Comparison of ENCODE assay signal across 11 cellular contexts in genomic region chr10:124105594-124105993, GRCh38. TPM values are rescaled to one million over a fixed set of nuclear protein-coding genes. Genes with fewer than 3 reads are reported as not detected.
DNase-seq lines count a peak whose midpoint lies in the region; ATAC-seq and TF ChIP-seq lines count a peak whose summit lies in the region.
"Had no signal": no experiment of that assay in that cellular context is flagged by ENCODE, and none has a peak within 500 bp of the region (broad histone marks: within the 10 kb centered on the region; RNA-seq: fewer than 3 reads in every experiment).

No MANE protein-coding gene starts in this region.

- DNase-seq in MM.1S (peak; percentile 73), mammary epithelial cell (peak; percentile 26), medulla oblongata (ENCODE audit: extremely low spot score) (peak; percentile 15), tibial artery (no peak), NCI-H2107 (lab: John Stamatoyannopoulos, UW) (no peak), NCI-H2227 (lab: John Stamatoyannopoulos, UW; ENCODE audit: unreplicated experiment) (no peak)
- DNase-seq: NCI-H526 treated with DMSO at 0.1 percent for 48 hours, SW 1271 had no signal

- WGBS in mammary epithelial cell (ENCODE audit: low coverage, missing lambda C conversion rate): 19% methylated on average over 5 of the region's 5 CpGs

- H3K27ac ChIP-seq in MM.1S (ENCODE audit: low read length) (peak overlapping the region; percentile 98), mammary epithelial cell (ENCODE audit: insufficient read depth, low read depth, low read length) (peak overlapping the region; percentile 65), tibial artery (peak overlapping the region; percentile 66 to 68)

- H3F3A ChIP-seq in MM.1S (ENCODE audit: insufficient read depth, low read length): peaks cover 26% of the 10 kb centered on the region

- no peaks in the 10 kb centered on the region for H3K9me2 ChIP-seq in MM.1S (replicated peaks; ENCODE audit: insufficient read depth, low read length)

- peaks cover 18% of the 10 kb centered on the region for H3K79me2 ChIP-seq in MM.1S (ENCODE audit: low read length)
- no peaks in the 10 kb centered on the region for H3K79me2 ChIP-seq in mammary epithelial cell (ENCODE audit: insufficient read depth, low read length)

- CTCF ChIA-PET in mammary epithelial cell (lab: Charles Lee; ENCODE audit: low non-redundant PET): no interaction called here

- no TSS peak for BruUV-seq in mammary epithelial cell (replicated peaks; lab: Mats Ljungman, UMichigan)

- in situ Hi-C loops in mammary epithelial cell (cut with MboI; ENCODE audit: low sequenced_read_pairs in 2 of 2): no loop called here

- H3K9me3 ChIP-seq in MM.1S (replicated peaks; ENCODE audit: insufficient read depth, low read length) (no peaks in the 10 kb centered on the region), mammary epithelial cell (replicated peaks; ENCODE audit: insufficient read depth, low read length) (no peaks in the 10 kb centered on the region), tibial artery (no peaks in the 10 kb centered on the region)

- no peaks in the 10 kb centered on the region for H3K27me3 ChIP-seq in MM.1S (replicated peaks; ENCODE audit: insufficient read depth, low read length)
- no peaks in the 10 kb centered on the region for H3K27me3 ChIP-seq in mammary epithelial cell (ENCODE audit: insufficient read depth, low read length)
- no peaks in the 10 kb centered on the region for H3K27me3 ChIP-seq in tibial artery

- no peak for ATAC-seq in HG03469 (IDR thresholded peaks at IDR 0.05; ENCODE audit: unreplicated experiment)
- ATAC-seq in GM21447 (IDR thresholded peaks at IDR 0.05; ENCODE audit: unreplicated experiment): no peak

- H4K20me1 ChIP-seq in MM.1S (ENCODE audit: insufficient read depth, low read length) (no peaks in the 10 kb centered on the region), mammary epithelial cell (ENCODE audit: insufficient read depth, low read length) (no peaks in the 10 kb centered on the region)

- TF ChIP-seq CTCF in MM.1S (IDR thresholded peaks at IDR 0.05; ENCODE audit: low read length) (no peak), mammary epithelial cell (conservative IDR thresholded peaks at IDR 0.05 in 1 of 2, IDR thresholded peaks at IDR 0.05 in 1 of 2; ENCODE audit: extremely low read depth in 1 of 2, insufficient read depth in 1 of 2, low read depth in 1 of 2, low read length in 2 of 2) (no peak), tibial artery (IDR thresholded peaks at IDR 0.05) (no peak)

- H3K4me2 ChIP-seq in MM.1S (ENCODE audit: low read depth, low read length): peak overlapping the region; percentile 96
- H3K4me2 ChIP-seq in mammary epithelial cell (ENCODE audit: insufficient read depth, low read depth, low read length): peak overlapping the region; percentile 77

- H3K36me3 ChIP-seq in MM.1S (replicated peaks; ENCODE audit: insufficient read depth, low read length) (no peaks in the 10 kb centered on the region), mammary epithelial cell (ENCODE audit: insufficient read depth, low read length) (no peaks in the 10 kb centered on the region), tibial artery (no peaks in the 10 kb centered on the region)

- intact Hi-C loops in mammary epithelial cell (cut with micrococcal nuclease): no loop called here
- intact Hi-C loops in tibial artery (cut with DNase I; ENCODE audit: low total_unique reads): no loop called here

- H3K9ac ChIP-seq in MM.1S (ENCODE audit: low read length) (peak overlapping the region; percentile 86), mammary epithelial cell (ENCODE audit: insufficient read depth, low read length) (no peak overlapping the region)

- dilution Hi-C loops in mammary epithelial cell (cut with HindIII; ENCODE audit: low sequenced_read_pairs): no loop called here

- peaks cover 46% of the 10 kb centered on the region for H3K4me1 ChIP-seq in MM.1S (ENCODE audit: low read length)
- peaks cover 25% of the 10 kb centered on the region for H3K4me1 ChIP-seq in mammary epithelial cell (ENCODE audit: insufficient read depth, low read length)
- peaks cover 0 to 23% (median 20%) of the 10 kb centered on the region in 4 donors for H3K4me1 ChIP-seq in tibial artery

- H3K4me3 ChIP-seq in MM.1S (ENCODE audit: low read length): peak overlapping the region; percentile 62
- peak overlapping the region in 1 of 3 experiments; percentile 22 for H3K4me3 ChIP-seq in mammary epithelial cell (replicated peaks in 1 of 3; ENCODE audit: insufficient read depth in 1 of 3, low read depth in 2 of 3, low read length in 3 of 3)
- H3K4me3 ChIP-seq in tibial artery: no peak overlapping the region
- H3K4me3 ChIP-seq: skin epidermis had no signal

- H2AFZ ChIP-seq in MM.1S (ENCODE audit: low read length) (0 out of 2 replicates have a peak overlapping the region, but pooled peaks have one; percentile 27), mammary epithelial cell (ENCODE audit: low read depth, low read length) (peak overlapping the region; percentile 70)

RNA-seq across cellular contexts. Expression of gene CHST15, which starts 12.2 kb away (rescaled TPM):
- total RNA-seq in mammary epithelial cell: 10 to 100 TPM; 47.3 to 61.0 TPM
- polyA plus RNA-seq in mammary epithelial cell: 24.5 TPM
- polyA minus RNA-seq in mammary epithelial cell: 60.0 TPM

Comparison
In these comparisons a context has a peak if more than half of its experiments do, and no peak if none do; other contexts are left out.
1. DNase-seq: peak in MM.1S (single experiment), mammary epithelial cell (single experiment) and medulla oblongata (single experiment); none in tibial artery (0 of 2), NCI-H2107 (single experiment) and NCI-H2227 (single experiment).
2. Peak in every context shown above with its lines, with median percentiles within 50 percentile points of each other: H3K27ac ChIP-seq.